Comparison of ENCODE assay signal across 11 cellular contexts in the genomic region with DNA sequence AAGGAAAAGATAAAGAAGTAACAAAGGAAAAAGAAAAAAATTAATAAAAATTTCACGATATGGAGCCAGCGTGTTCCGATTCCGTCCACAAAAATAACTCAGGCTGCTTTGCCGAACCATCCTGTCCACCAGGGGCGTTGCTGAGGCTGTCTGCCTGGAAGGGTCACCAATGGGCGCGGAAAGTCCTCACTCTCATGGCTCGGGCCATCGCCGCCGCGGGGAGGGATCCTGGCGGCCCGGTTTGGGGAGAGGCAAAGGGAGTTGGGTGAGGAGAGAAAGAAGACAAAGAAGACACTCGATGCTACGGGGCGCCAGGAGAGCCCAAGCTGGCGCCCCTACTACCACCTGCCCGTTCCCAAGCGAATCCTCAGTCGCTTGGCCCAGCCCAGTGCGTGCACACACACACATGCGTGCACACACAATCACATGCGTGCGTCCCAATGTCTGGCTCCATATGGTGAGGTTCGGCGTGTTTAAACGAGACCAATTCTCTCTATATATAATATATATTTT. TPM values are rescaled to one million over a fixed set of nuclear protein-coding genes. Genes with fewer than 3 reads are reported as not detected.
DNase-seq lines count a peak whose midpoint lies in the region; ATAC-seq and TF ChIP-seq lines count a peak whose summit lies in the region.
"Had no signal": no experiment of that assay in that cellular context is flagged by ENCODE, and none has a peak within 500 bp of the region (broad histone marks: within the 10 kb centered on the region; RNA-seq: fewer than 3 reads in every experiment).

No MANE protein-coding gene starts in this region.

- H4K20me1 ChIP-seq in H9 (ENCODE audit: control insufficient read depth, insufficient read depth, insufficient read length), result no peaks in the 10 kb centered on the region

- CTCF ChIA-PET in naive thymus-derived CD4-positive, alpha-beta T cell (lab: Charles Lee), result interaction anchor here (7.0 to 19.1 kb wide), 2 partner anchors 9 to 18 kb away, joined by 57 to 305 read pairs; a partner anchor contains a TSS

- H4K8ac ChIP-seq in H9 (replicated peaks; ENCODE audit: insufficient read length, low read depth, low read length), result no peak overlapping the region

- H3K4me1 Mint-ChIP-seq in CD4-positive, CD25-positive, alpha-beta regulatory T cell, result peaks cover 31 to 94% (median 63%) of the 10 kb centered on the region in 4 donors
- peaks cover 65 to 78% of the 10 kb centered on the region in 2 experiments for H3K4me1 Mint-ChIP-seq in H9
- H3K4me1 Mint-ChIP-seq in naive thymus-derived CD4-positive, alpha-beta T cell, result peaks cover 68 to 97% (median 92%) of the 10 kb centered on the region in 7 donors

- no peaks in the 10 kb centered on the region for H3K27me3 ChIP-seq in CD4-positive, CD25-positive, alpha-beta regulatory T cell (ENCODE audit: control insufficient read depth, insufficient read depth, low read length)
- no peaks in the 10 kb centered on the region for H3K27me3 ChIP-seq in H9 (ENCODE audit: insufficient read depth, low read length)
- H3K27me3 ChIP-seq in naive thymus-derived CD4-positive, alpha-beta T cell (ENCODE audit: control insufficient read depth in 2 of 2, insufficient read depth in 2 of 2, low read length in 2 of 2), result no peaks in the 10 kb centered on the region

- peak overlapping the region; percentile 2 for H3K27ac ChIP-seq in CD4-positive, CD25-positive, alpha-beta regulatory T cell (ENCODE audit: insufficient read depth, low read length, poor library complexity, severe bottlenecking)
- H3K27ac ChIP-seq in H9 (ENCODE audit: insufficient read length, low read depth, low read length), result no peak overlapping the region
- H3K27ac ChIP-seq in naive thymus-derived CD4-positive, alpha-beta T cell (ENCODE audit: low read depth, low read length), result peak overlapping the region; percentile 60

- no peak overlapping the region for H3K56ac ChIP-seq in H9 (ENCODE audit: insufficient read length, low read depth, low read length)

- H2BK120ac ChIP-seq in H9 (ENCODE audit: low read depth, low read length, poor library complexity, severe bottlenecking), result no peak overlapping the region

- no peak overlapping the region for H2BK20ac ChIP-seq in H9 (ENCODE audit: low read depth, low read length, poor library complexity, severe bottlenecking)

- no peak overlapping the region for H3T11ph ChIP-seq in H9 (ENCODE audit: low read length)

- H3K4me3 Mint-ChIP-seq in CD4-positive, CD25-positive, alpha-beta regulatory T cell, result peak overlapping the region; percentile 86 to 94 (median 86)
- H3K4me3 Mint-ChIP-seq in H9, result peak overlapping the region in 1 of 2 experiments; percentile 54; a peak in 2 of 5 replicates
- H3K4me3 Mint-ChIP-seq in naive thymus-derived CD4-positive, alpha-beta T cell, result peak overlapping the region; percentile 81 to 96 (median 84)

- H3K4me3 ChIP-seq in CD4-positive, CD25-positive, alpha-beta regulatory T cell (ENCODE audit: low read depth, low read length), result peak overlapping the region; percentile 68
- no peak overlapping the region for H3K4me3 ChIP-seq in cardiac fibroblast (replicated peaks in 1 of 2; ENCODE audit: low read depth in 2 of 2, low read length in 2 of 2)
- no peak overlapping the region for H3K4me3 ChIP-seq in naive thymus-derived CD4-positive, alpha-beta T cell (ENCODE audit: low read length)

- H2BK12ac ChIP-seq in H9 (ENCODE audit: insufficient read length, low read depth, low read length), result no peak overlapping the region

- peaks cover 59% of the 10 kb centered on the region for H3K36me3 Mint-ChIP-seq in CD4-positive, CD25-positive, alpha-beta regulatory T cell
- H3K36me3 Mint-ChIP-seq in H9 (ENCODE audit: insufficient read depth in 1 of 3, low read depth in 3 of 3), result peaks cover 50 to 79% (median 69%) of the 10 kb centered on the region in 3 experiments; a peak in 6 of 7 replicates
- H3K36me3 Mint-ChIP-seq in naive thymus-derived CD4-positive, alpha-beta T cell, result peaks cover 30 to 66% (median 63%) of the 10 kb centered on the region in 5 donors

- POLR2A ChIA-PET in naive thymus-derived CD4-positive, alpha-beta T cell (lab: Charles Lee), result interaction anchor here (0.6 to 39.7 kb wide), 8 partner anchors 0 to 794 kb away, joined by 3 to 1956 read pairs (median 14); a partner anchor contains a TSS

- H3K79me2 ChIP-seq in H9 (ENCODE audit: insufficient read depth, low read length), result no peaks in the 10 kb centered on the region

- H3K36me3 ChIP-seq in CD4-positive, CD25-positive, alpha-beta regulatory T cell (ENCODE audit: control insufficient read depth, insufficient read depth, low read length), result peaks cover 69% of the 10 kb centered on the region
- H3K36me3 ChIP-seq in naive thymus-derived CD4-positive, alpha-beta T cell (ENCODE audit: control insufficient read depth in 2 of 3, insufficient read depth in 3 of 3, low read length in 3 of 3), result peaks cover 39 to 69% (median 44%) of the 10 kb centered on the region in 3 experiments

- H3K27me3 Mint-ChIP-seq in CD4-positive, CD25-positive, alpha-beta regulatory T cell, result peaks cover 15% of the 10 kb centered on the region
- H3K27me3 Mint-ChIP-seq in H9 (ENCODE audit: low read depth), result no peaks in the 10 kb centered on the region
- no peaks in the 10 kb centered on the region for H3K27me3 Mint-ChIP-seq in naive thymus-derived CD4-positive, alpha-beta T cell
- H3K27me3 Mint-ChIP-seq: dendritic cell treated with granulocyte-macrophage colony-stimulating factor and Interleukin-4, amounts not matched to agents 40 ng/mL and 50 ng/mL, for 4 days had no signal

- no peak overlapping the region for H2AK5ac ChIP-seq in H9 (ENCODE audit: insufficient read length, low read length)

- H3K23ac ChIP-seq in H9 (ENCODE audit: insufficient read length, low read depth, low read length), result no peak overlapping the region

- H4K91ac ChIP-seq in H9 (ENCODE audit: insufficient read length, low read depth, low read length), result no peak overlapping the region

- no peak for ATAC-seq in CD4-positive, CD25-positive, alpha-beta regulatory T cell (ENCODE audit: low read depth in 2 of 2)
- ATAC-seq in naive thymus-derived CD4-positive, alpha-beta T cell, result no peak
- ATAC-seq in GM18520 (IDR thresholded peaks at IDR 0.05; ENCODE audit: unreplicated experiment), result no peak

- no peak overlapping the region for H4K5ac ChIP-seq in H9 (ENCODE audit: insufficient read length, low read depth, low read length)

- H3K9me3 Mint-ChIP-seq in CD4-positive, CD25-positive, alpha-beta regulatory T cell, result peaks cover 0 to 2% (median 0%) of the 10 kb centered on the region in 7 donors
- no peaks in the 10 kb centered on the region; a peak in 1 of 5 replicates for H3K9me3 Mint-ChIP-seq in H9
- peaks cover 0 to 9% (median 0%) of the 10 kb centered on the region in 11 donors for H3K9me3 Mint-ChIP-seq in naive thymus-derived CD4-positive, alpha-beta T cell
- H3K9me3 Mint-ChIP-seq: dendritic cell treated with granulocyte-macrophage colony-stimulating factor and Interleukin-4, amounts not matched to agents 40 ng/mL and 50 ng/mL, for 4 days had no signal

- DNase-seq in CD4-positive, CD25-positive, alpha-beta regulatory T cell, result no peak
- DNase-seq in H9, result peak; percentile 72
- no peak for DNase-seq in cardiac fibroblast (ENCODE audit: low read depth in 2 of 2)
- peak in 1 of 9 donors; percentile 28 for DNase-seq in naive thymus-derived CD4-positive, alpha-beta T cell
- no peak for DNase-seq in SW 1271 (lab: John Stamatoyannopoulos, UW)
- DNase-seq in NOMO-1 treated with DMSO at 0.1 percent for 48 hours (lab: John Stamatoyannopoulos, UW; ENCODE audit: unreplicated experiment), result no peak
- DNase-seq in NCI-H748 treated with DMSO at 0.1 percent for 48 hours (lab: John Stamatoyannopoulos, UW), result no peak
- DNase-seq: midbrain, NCI-H1105 treated with DMSO at 0.1 percent for 48 hours had no signal

- H3K18ac ChIP-seq in H9 (ENCODE audit: insufficient read length, low read depth, low read length), result no peak overlapping the region

- H3K4me1 ChIP-seq in CD4-positive, CD25-positive, alpha-beta regulatory T cell (ENCODE audit: control insufficient read depth, insufficient read depth, low read length, poor library complexity, severe bottlenecking), result peaks cover 96% of the 10 kb centered on the region
- H3K4me1 ChIP-seq in H9 (ENCODE audit: insufficient read depth, low read length), result peaks cover 4% of the 10 kb centered on the region; the same call in 1 of the 2 replicates
- peaks cover 64 to 86% of the 10 kb centered on the region in 2 donors for H3K4me1 ChIP-seq in naive thymus-derived CD4-positive, alpha-beta T cell (ENCODE audit: control insufficient read depth in 2 of 2, insufficient read depth in 2 of 2, low read length in 2 of 2)

- peak overlapping the region; percentile 69 to 99 (median 90) for H3K27ac Mint-ChIP-seq in CD4-positive, CD25-positive, alpha-beta regulatory T cell
- peak overlapping the region; percentile 74 to 98 (median 88); a peak in 6 of 7 replicates for H3K27ac Mint-ChIP-seq in H9
- H3K27ac Mint-ChIP-seq in naive thymus-derived CD4-positive, alpha-beta T cell, result peak overlapping the region; percentile 87 to 97 (median 92)

- H3K4me2 ChIP-seq in H9 (ENCODE audit: insufficient read depth, insufficient read length, low read length), result no peak overlapping the region

- intact Hi-C loops in naive thymus-derived CD4-positive, alpha-beta T cell (cut with micrococcal nuclease), result no loop called here

- H3K79me1 ChIP-seq in H9 (ENCODE audit: insufficient read depth, low read depth, low read length, poor library complexity, severe bottlenecking), result peaks cover 3% of the 10 kb centered on the region

- H3K9me3 ChIP-seq in CD4-positive, CD25-positive, alpha-beta regulatory T cell (ENCODE audit: control insufficient read depth in 2 of 2, low read length in 2 of 2), result no peaks in the 10 kb centered on the region
- no peaks in the 10 kb centered on the region for H3K9me3 ChIP-seq in H9 (ENCODE audit: control insufficient read depth, low read depth, low read length)
- H3K9me3 ChIP-seq in naive thymus-derived CD4-positive, alpha-beta T cell (ENCODE audit: control insufficient read depth in 2 of 3, low read length in 3 of 3), result no peaks in the 10 kb centered on the region

- H3K23me2 ChIP-seq in H9 (ENCODE audit: insufficient read length, low read depth, low read length, poor library complexity, severe bottlenecking), result no peaks in the 10 kb centered on the region

- no peak overlapping the region for H3K14ac ChIP-seq in H9 (ENCODE audit: insufficient read depth, low read length)

- no peak overlapping the region for H3K9ac ChIP-seq in H9 (ENCODE audit: extremely low read depth, insufficient read length, low read length)

- WGBS in H9 (ENCODE audit: extremely low coverage, insufficient read length, low lambda C conversion rate), result no CpG with 5 or more reads among the region's 29 CpGs

- H3K4ac ChIP-seq in H9 (ENCODE audit: low read depth, low read length), result no peak overlapping the region

- no peak overlapping the region for H2BK15ac ChIP-seq in H9 (ENCODE audit: low read depth, low read length)

- H2AFZ ChIP-seq in H9 (ENCODE audit: low read length), result no peak overlapping the region

- peak; percentile 64 for TF ChIP-seq CTCF in H9 (conservative IDR thresholded peaks at IDR 0.05)
- peak; percentile 18 for TF ChIP-seq CTCF in cardiac fibroblast (IDR thresholded peaks at IDR 0.05; ENCODE audit: low read depth, low read length)

- no peak overlapping the region for H2BK5ac ChIP-seq in H9 (ENCODE audit: insufficient read length, low read length)

RNA-seq across cellular contexts. Expression of a gene that starts 5.6 kb away (rescaled TPM):
- total RNA-seq in CD4-positive, CD25-positive, alpha-beta regulatory T cell, result 10.9 TPM
- under 1 TPM in 2 of 4 donors, not detected in 2; 0.17 to 0.43 TPM for polyA plus RNA-seq in CD4-positive, CD25-positive, alpha-beta regulatory T cell
- 3.6 TPM in 2 replicates for total RNA-seq in H9 (2021)
- 10 to 100 TPM in 4 of 5 experiments, 1 to 10 TPM in 1; 8.0 to 16.2 (median 13.9) TPM for total RNA-seq in naive thymus-derived CD4-positive, alpha-beta T cell
- under 1 TPM; 0.26 to 0.64 TPM for polyA plus RNA-seq in naive thymus-derived CD4-positive, alpha-beta T cell

RNA-seq across cellular contexts. Expression of a gene that starts 13.0 kb away (rescaled TPM):
- 1,361 TPM for total RNA-seq in CD4-positive, CD25-positive, alpha-beta regulatory T cell
- polyA plus RNA-seq in CD4-positive, CD25-positive, alpha-beta regulatory T cell, result 100 to 1,000 TPM in 1 of 4 donors, 10 to 100 TPM in 3; 75.0 to 100 (median 89.3) TPM
- 514 and 528 TPM in 2 replicates for total RNA-seq in H9 (2021)
- 1,000 to 10,000 TPM in 2 of 5 experiments, 100 to 1,000 TPM in 3; 462 to 1,612 (median 904) TPM for total RNA-seq in naive thymus-derived CD4-positive, alpha-beta T cell
- polyA plus RNA-seq in naive thymus-derived CD4-positive, alpha-beta T cell, result 100 to 1,000 TPM; 101 to 155 TPM

RNA-seq across cellular contexts. Expression of a gene that starts 21.4 kb away (rescaled TPM):
- 570 TPM for total RNA-seq in CD4-positive, CD25-positive, alpha-beta regulatory T cell
- polyA plus RNA-seq in CD4-positive, CD25-positive, alpha-beta regulatory T cell, result 100 to 1,000 TPM; 140 to 170 (median 157) TPM
- 24.0 and 26.9 TPM in 2 replicates for total RNA-seq in H9 (2021)
- 100 to 1,000 TPM; 211 to 697 (median 654) TPM for total RNA-seq in naive thymus-derived CD4-positive, alpha-beta T cell
- 100 to 1,000 TPM; 197 to 312 TPM for polyA plus RNA-seq in naive thymus-derived CD4-positive, alpha-beta T cell

RNA-seq across cellular contexts. Expression of a gene that starts 37.7 kb away (rescaled TPM):
- 85.0 TPM for total RNA-seq in CD4-positive, CD25-positive, alpha-beta regulatory T cell
- 10 to 100 TPM; 31.5 to 39.5 (median 34.8) TPM for polyA plus RNA-seq in CD4-positive, CD25-positive, alpha-beta regulatory T cell
- total RNA-seq in H9 (2021), result 21.6 and 24.7 TPM in 2 replicates
- total RNA-seq in naive thymus-derived CD4-positive, alpha-beta T cell, result 100 to 1,000 TPM in 2 of 5 experiments, 10 to 100 TPM in 3; 75.2 to 130 (median 84.3) TPM
- 10 to 100 TPM; 40.7 to 63.0 TPM for polyA plus RNA-seq in naive thymus-derived CD4-positive, alpha-beta T cell

RNA-seq across cellular contexts. Expression of a gene that starts 42.4 kb away (rescaled TPM):
- 0.42 TPM for total RNA-seq in CD4-positive, CD25-positive, alpha-beta regulatory T cell
- polyA plus RNA-seq in CD4-positive, CD25-positive, alpha-beta regulatory T cell, result not detected
- 3.9 and 4.8 TPM in 2 replicates for total RNA-seq in H9 (2021)
- total RNA-seq in naive thymus-derived CD4-positive, alpha-beta T cell, result under 1 TPM in 3 of 5 experiments, not detected in 2; 0.07 to 0.71 (median 0.27) TPM
- not detected for polyA plus RNA-seq in naive thymus-derived CD4-positive, alpha-beta T cell
